Comparison of ENCODE assay signal across 8 cellular contexts in the genomic region with DNA sequence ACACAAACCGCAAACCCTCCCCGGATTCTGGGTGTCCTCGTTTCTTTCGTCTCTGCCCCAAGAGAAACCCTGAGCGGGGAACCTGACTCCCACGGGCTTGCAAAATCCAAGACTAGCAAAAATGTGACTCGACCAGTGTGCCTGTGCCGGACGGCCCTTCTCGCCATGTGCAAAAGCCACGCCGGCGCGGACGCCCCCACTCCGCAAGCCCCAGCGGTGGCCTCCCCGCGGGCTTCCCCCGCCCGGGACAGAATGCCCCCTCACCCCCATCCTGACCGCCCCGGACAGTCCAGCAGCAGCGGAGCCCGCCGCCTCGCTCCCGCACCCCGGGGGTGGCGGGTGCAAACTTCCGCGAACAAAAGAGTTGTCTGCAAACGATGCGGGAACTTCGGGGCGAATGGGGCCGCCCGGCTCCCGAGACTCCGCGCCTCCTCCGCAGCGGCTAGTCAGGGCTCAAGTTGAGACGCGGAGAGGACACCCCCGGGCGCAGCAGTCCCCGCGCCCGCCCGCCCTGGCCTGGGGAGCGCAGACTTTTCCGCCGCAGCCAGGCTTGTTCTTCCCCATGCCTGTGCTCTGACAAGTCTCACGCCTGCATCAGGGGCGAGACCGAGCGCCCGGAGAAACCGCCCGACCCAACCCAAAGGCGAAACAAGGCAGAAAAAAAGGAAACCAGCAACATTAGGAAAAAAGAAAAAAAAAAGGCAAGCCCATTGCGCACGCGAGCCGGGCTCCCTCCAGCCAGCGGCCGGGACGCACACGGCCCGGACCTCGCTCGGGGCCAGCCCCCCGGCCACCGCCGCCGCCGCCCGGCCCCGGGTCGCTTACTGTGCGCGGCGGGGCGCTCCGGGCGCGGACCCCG. TPM values are rescaled to one million over a fixed set of nuclear protein-coding genes. Genes with fewer than 3 reads are reported as not detected.
A peak's percentile ranks its signal among the peaks of the same experiment; 100 is the strongest.
DNase-seq lines count a peak whose midpoint lies in the region; ATAC-seq and TF ChIP-seq lines count a peak whose summit lies in the region.

No MANE protein-coding gene starts in this region.

- peaks cover 55% of the 10 kb centered on the region for H3K4me1 Mint-ChIP-seq in activated CD4-positive, alpha-beta memory T cell treated with anti-CD3 and anti-CD28 coated beads for 36 hours (ENCODE audit: low read depth)

- H3K27me3 ChIP-seq in HUES6 (ENCODE audit: control insufficient read depth, insufficient read depth, low read length) (peaks cover 9% of the 10 kb centered on the region; the same call in 1 of the 2 replicates), neural cell (ENCODE audit: insufficient read depth, low read depth, low read length) (no peaks in the 10 kb centered on the region)

- intact Hi-C loops in activated CD4-positive, alpha-beta memory T cell treated with anti-CD3 and anti-CD28 coated beads for 36 hours (cut with micrococcal nuclease) = loop anchor here (5.0 kb wide), 2 partner anchors 49 to 281 kb away; partner anchors contain the start of genes EEF1AKMT2 and LHPP

- H2AFZ ChIP-seq in neural cell (ENCODE audit: low read depth, low read length) = peak overlapping the region; percentile 10

- H3K36me3 ChIP-seq in HUES6 (ENCODE audit: control insufficient read depth, insufficient read depth, low read length) (peaks cover 7% of the 10 kb centered on the region), neural cell (ENCODE audit: insufficient read depth, low read length) (no peaks in the 10 kb centered on the region)

- TF ChIP-seq CTCF in neural cell (IDR thresholded peaks at IDR 0.05; ENCODE audit: poor library complexity, severe bottlenecking) = no peak

- no peak for TF ChIP-seq RAD21 in neural cell (conservative IDR thresholded peaks at IDR 0.05)

- H3K79me2 ChIP-seq in neural cell (replicated peaks; ENCODE audit: insufficient read depth, low read length) = peaks cover 40% of the 10 kb centered on the region

- H3K4me3 Mint-ChIP-seq in activated CD4-positive, alpha-beta memory T cell treated with anti-CD3 and anti-CD28 coated beads for 36 hours = peak overlapping the region; percentile 91

- H3K27ac ChIP-seq in HUES6 (ENCODE audit: low read depth, low read length) = peak overlapping the region; percentile 53; the same call in 1 of the 2 replicates
- peak overlapping the region; percentile 59 for H3K27ac ChIP-seq in neural cell (ENCODE audit: low read length)

- H3K36me3 Mint-ChIP-seq in activated CD4-positive, alpha-beta memory T cell treated with anti-CD3 and anti-CD28 coated beads for 36 hours = peaks cover 4% of the 10 kb centered on the region

- H3K4me1 ChIP-seq in HUES6 (ENCODE audit: control insufficient read depth, insufficient read depth, low read length) = peaks cover 52% of the 10 kb centered on the region

- H3K9me3 ChIP-seq in HUES6 (ENCODE audit: control insufficient read depth, insufficient read depth, low read depth, low read length) (no peaks in the 10 kb centered on the region), neural cell (ENCODE audit: low read length) (no peaks in the 10 kb centered on the region)

- peak overlapping the region; percentile 69 for H3K4me2 ChIP-seq in neural cell (ENCODE audit: low read length)

- DNase-seq in activated naive CD4-positive, alpha-beta T cell treated with Interleukin-2 at 50 U/mL for 16 hours = peak; percentile 41
- DNase-seq in activated naive CD4-positive, alpha-beta T cell (lab: John Stamatoyannopoulos, UW) = no peak
- DNase-seq in activated CD4-positive, alpha-beta memory T cell treated with anti-CD3 and anti-CD28 coated beads for 36 hours = no peak
- DNase-seq in fibroblast of gingiva (ENCODE audit: low read depth) = peak; percentile 24
- no peak for DNase-seq in NCI-H2029 treated with DMSO at 0.1 percent for 48 hours (lab: John Stamatoyannopoulos, UW)

- H3K9me2 ChIP-seq in neural cell (ENCODE audit: insufficient read depth, low read length) = no peaks in the 10 kb centered on the region

- TF ChIP-seq EP300 in neural cell (conservative IDR thresholded peaks at IDR 0.05; ENCODE audit: poor library complexity, severe bottlenecking) = no peak

- no peak for ATAC-seq in GM18519 (IDR thresholded peaks at IDR 0.05; ENCODE audit: low FRiP score, unreplicated experiment)

- H3K27me3 Mint-ChIP-seq in activated CD4-positive, alpha-beta memory T cell treated with anti-CD3 and anti-CD28 coated beads for 36 hours = no peaks in the 10 kb centered on the region

- H3K9ac ChIP-seq in HUES6 (ENCODE audit: low read length) (peak overlapping the region; percentile 70), neural cell (ENCODE audit: low read length) (peak overlapping the region; percentile 76)

- POLR2A ChIA-PET in activated CD4-positive, alpha-beta memory T cell treated with anti-CD3 and anti-CD28 coated beads for 36 hours (lab: Charles Lee) = interaction anchor here (3.0 to 4.6 kb wide), 4 partner anchors 20 to 55 kb away, joined by 21 to 44 read pairs (median 33); no protein-coding TSS in a partner anchor

- peaks cover 4% of the 10 kb centered on the region for H3F3A ChIP-seq in neural cell (ENCODE audit: insufficient read depth, low read length, poor library complexity, severe bottlenecking)

- peaks cover 4% of the 10 kb centered on the region for H4K20me1 ChIP-seq in neural cell (ENCODE audit: insufficient read depth)

- H3K9me3 Mint-ChIP-seq in activated CD4-positive, alpha-beta memory T cell treated with anti-CD3 and anti-CD28 coated beads for 36 hours = no peaks in the 10 kb centered on the region

- CTCF ChIA-PET in activated CD4-positive, alpha-beta memory T cell treated with anti-CD3 and anti-CD28 coated beads for 36 hours (lab: Charles Lee) = interaction anchor here (0.6 to 4.9 kb wide), 18 partner anchors 12 to 204 kb away, joined by 3 to 127 read pairs (median 26); partner anchors contain the start of gene ABRAXAS2

- peak overlapping the region; percentile 65 for H3K4me3 ChIP-seq in HUES6 (ENCODE audit: low read depth, low read length)
- peak overlapping the region; percentile 87 for H3K4me3 ChIP-seq in neural cell (ENCODE audit: low read length)

- peak overlapping the region; percentile 86 for H3K27ac Mint-ChIP-seq in activated CD4-positive, alpha-beta memory T cell treated with anti-CD3 and anti-CD28 coated beads for 36 hours

TF ChIP-seq in neural cell, 6 proteins besides CTCF, POLR2A, EP300 and RAD21:
- TF ChIP-seq POLR2AphosphoS5 (IDR thresholded peaks at IDR 0.05) = no peak
- peak; percentile 78 for TF ChIP-seq MXI1 (conservative IDR thresholded peaks at IDR 0.05; ENCODE audit: poor library complexity, severe bottlenecking)

RNA-seq across cellular contexts. Expression of gene FAM53B, which starts 0.8 kb away (rescaled TPM):
- total RNA-seq in activated CD4-positive, alpha-beta memory T cell treated with anti-CD3 and anti-CD28 coated beads for 36 hours = 10 to 100 TPM; 25.3 to 25.5 TPM
- 21.8 and 28.6 TPM in 2 replicates for polyA plus RNA-seq in neural cell
- polyA minus RNA-seq in neural cell = 83.6 and 99.3 TPM in 2 replicates

RNA-seq across cellular contexts. Expression of gene EEF1AKMT2, which starts 48.3 kb away (rescaled TPM):
- 10 to 100 TPM; 28.2 to 33.1 TPM for total RNA-seq in activated CD4-positive, alpha-beta memory T cell treated with anti-CD3 and anti-CD28 coated beads for 36 hours
- 47.4 and 63.7 TPM in 2 replicates for polyA plus RNA-seq in neural cell
- 51.4 and 55.0 TPM in 2 replicates for polyA minus RNA-seq in neural cell

RNA-seq across cellular contexts. Expression of gene ABRAXAS2, which starts 58.2 kb away (rescaled TPM):
- total RNA-seq in activated CD4-positive, alpha-beta memory T cell treated with anti-CD3 and anti-CD28 coated beads for 36 hours = 10 to 100 TPM; 17.5 to 17.8 TPM
- 19.9 and 22.3 TPM in 2 replicates for polyA plus RNA-seq in neural cell
- polyA minus RNA-seq in neural cell = 27.3 and 29.1 TPM in 2 replicates

Comparison
In these comparisons a context has a peak if more than half of its experiments do, and no peak if none do; other contexts are left out.
1. DNase-seq: peak in activated naive CD4-positive, alpha-beta T cell treated with Interleukin-2 at 50 U/mL for 16 hours (single experiment) and fibroblast of gingiva (single experiment); none in activated naive CD4-positive, alpha-beta T cell (0 of 4), activated CD4-positive, alpha-beta memory T cell treated with anti-CD3 and anti-CD28 coated beads for 36 hours (single experiment) and NCI-H2029 treated with DMSO at 0.1 percent for 48 hours (single experiment).